In the genomic region with DNA sequence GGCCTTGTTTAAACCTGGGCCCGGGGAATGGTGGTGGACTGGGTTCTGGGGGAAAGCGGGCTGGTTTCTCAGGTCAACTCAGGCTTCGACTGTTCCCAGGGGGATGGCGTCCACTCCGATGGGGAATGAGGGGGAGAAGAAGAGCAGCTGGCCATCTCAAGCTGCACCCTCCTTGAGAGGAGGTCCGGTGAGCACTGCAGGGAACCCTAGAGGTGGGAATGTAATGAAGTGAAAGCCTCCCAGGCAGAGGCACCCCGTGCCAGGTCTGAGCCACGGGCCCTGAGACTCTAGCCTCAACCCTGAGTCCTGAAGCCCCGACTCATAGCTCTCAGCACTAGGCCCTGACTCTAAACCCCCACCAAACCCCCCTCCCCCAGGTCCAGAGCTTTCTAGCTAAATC, we compare ENCODE assay signal across 1 cellular context.
TF ChIP-seq lines count a peak whose summit lies in the region.

No MANE protein-coding gene starts in this region.

TF ChIP-seq in K562, 482 proteins besides CTCF, POLR2A, EP300 and RAD21:
- TF ChIP-seq YY1 (IDR thresholded peaks at IDR 0.05; ENCODE audit: borderline replicate concordance in 1 of 3, control insufficient read depth in 1 of 3, extremely low read depth in 1 of 3, insufficient read depth in 3 of 3, insufficient read length in 1 of 3, insufficient replicate concordance in 2 of 3, low read depth in 1 of 3, low read length in 2 of 3) (no peak), ZNF146 (CRISPR knock-in tag; IDR thresholded peaks at IDR 0.05; ENCODE audit: unreplicated experiment) (no peak), ZFX (CRISPR knock-in tag; IDR thresholded peaks at IDR 0.05) (peak; percentile 28; the same call in 1 of the 2 replicates)
- TF ChIP-seq, protein P1, sequence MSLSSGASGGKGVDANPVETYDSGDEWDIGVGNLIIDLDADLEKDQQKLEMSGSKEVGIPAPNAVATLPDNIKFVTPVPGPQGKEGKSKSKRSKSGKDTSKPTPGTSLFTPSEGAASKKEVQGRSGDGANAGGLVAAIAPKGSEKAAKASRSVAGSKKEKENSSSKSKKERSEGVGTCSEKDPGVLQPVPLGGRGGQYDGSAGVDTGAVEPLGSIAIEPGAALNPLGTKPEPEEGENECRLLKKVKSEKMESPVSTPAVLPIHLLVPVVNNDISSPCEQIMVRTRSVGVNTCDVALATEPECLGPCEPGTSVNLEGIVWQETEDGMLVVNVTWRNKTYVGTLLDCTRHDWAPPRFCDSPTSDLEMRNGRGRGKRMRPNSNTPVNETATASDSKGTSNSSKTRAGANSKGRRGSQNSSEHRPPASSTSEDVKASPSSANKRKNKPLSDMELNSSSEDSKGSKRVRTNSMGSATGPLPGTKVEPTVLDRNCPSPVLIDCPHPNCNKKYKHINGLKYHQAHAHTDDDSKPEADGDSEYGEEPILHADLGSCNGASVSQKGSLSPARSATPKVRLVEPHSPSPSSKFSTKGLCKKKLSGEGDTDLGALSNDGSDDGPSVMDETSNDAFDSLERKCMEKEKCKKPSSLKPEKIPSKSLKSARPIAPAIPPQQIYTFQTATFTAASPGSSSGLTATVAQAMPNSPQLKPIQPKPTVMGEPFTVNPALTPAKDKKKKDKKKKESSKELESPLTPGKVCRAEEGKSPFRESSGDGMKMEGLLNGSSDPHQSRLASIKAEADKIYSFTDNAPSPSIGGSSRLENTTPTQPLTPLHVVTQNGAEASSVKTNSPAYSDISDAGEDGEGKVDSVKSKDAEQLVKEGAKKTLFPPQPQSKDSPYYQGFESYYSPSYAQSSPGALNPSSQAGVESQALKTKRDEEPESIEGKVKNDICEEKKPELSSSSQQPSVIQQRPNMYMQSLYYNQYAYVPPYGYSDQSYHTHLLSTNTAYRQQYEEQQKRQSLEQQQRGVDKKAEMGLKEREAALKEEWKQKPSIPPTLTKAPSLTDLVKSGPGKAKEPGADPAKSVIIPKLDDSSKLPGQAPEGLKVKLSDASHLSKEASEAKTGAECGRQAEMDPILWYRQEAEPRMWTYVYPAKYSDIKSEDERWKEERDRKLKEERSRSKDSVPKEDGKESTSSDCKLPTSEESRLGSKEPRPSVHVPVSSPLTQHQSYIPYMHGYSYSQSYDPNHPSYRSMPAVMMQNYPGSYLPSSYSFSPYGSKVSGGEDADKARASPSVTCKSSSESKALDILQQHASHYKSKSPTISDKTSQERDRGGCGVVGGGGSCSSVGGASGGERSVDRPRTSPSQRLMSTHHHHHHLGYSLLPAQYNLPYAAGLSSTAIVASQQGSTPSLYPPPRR (CRISPR knock-in tag; IDR thresholded peaks at IDR 0.05; ENCODE audit: borderline replicate concordance) = no peak
